7 cellular contexts compared by ENCODE assay signal in the genomic region with DNA sequence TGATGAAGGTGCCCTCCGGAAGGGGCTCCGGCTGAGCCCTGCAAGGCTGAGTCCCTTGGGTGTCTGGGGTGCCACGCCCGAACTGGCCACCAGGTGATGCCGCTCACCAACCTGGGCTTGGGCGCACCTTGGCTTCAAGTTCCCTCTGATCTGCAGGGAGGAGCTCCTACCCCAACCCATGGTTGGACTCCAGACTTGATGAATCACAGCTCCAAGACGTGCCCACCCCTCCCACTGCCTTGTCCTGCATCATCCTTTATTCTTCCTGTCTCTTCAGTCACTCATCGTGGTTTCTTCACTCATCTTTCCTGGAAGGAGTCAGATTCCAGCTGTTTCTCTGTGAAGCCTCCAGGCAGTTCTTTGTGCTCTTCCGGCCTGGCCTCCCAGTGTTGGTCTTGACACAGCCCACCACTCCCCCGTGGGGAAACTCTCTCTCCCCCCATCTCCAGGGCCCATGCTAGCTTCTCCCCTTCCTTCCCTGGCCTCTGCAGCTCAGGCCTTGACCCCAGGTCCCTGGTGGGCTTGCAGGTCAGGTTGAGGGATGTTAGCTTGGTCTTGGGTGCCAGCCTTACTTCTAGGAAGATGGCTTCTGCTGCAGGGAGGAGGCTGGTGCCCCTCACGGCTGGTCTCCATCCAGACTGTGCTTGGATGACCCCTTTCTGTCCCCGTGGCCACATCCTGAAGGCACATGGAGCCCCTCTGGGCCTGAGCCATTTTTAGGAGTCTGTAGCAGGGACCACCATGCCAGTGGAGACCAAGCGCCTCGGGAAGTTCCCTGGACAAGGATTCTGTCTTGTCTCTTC. TPM values are rescaled to one million over a fixed set of nuclear protein-coding genes. Genes with fewer than 3 reads are reported as not detected.
DNase-seq lines count a peak whose midpoint lies in the region; ATAC-seq and TF ChIP-seq lines count a peak whose summit lies in the region.

No MANE protein-coding gene starts in this region.

- no CpG with 5 or more reads among the region's 14 CpGs for WGBS in mesendoderm (ENCODE audit: extremely low coverage, insufficient coverage, low lambda C conversion rate)
- WGBS in stomach, 5 donors, result 44 to 69% (median 55%) methylated on average over 14 of the region's 14 CpGs

- TF ChIP-seq CTCF in GM06990 (IDR thresholded peaks at IDR 0.05; ENCODE audit: insufficient read depth, low read length, poor library complexity, severe bottlenecking) (peak; percentile 99), chondrocyte (IDR thresholded peaks at IDR 0.05) (peak; percentile 83), stomach (IDR thresholded peaks at IDR 0.05) (peak in 5 of 7 experiments; percentile 68 to 82 (median 73))

- no peaks in the 10 kb centered on the region for H3K4me1 ChIP-seq in mesendoderm (ENCODE audit: control insufficient read depth, low read depth, low read length)
- H3K4me1 ChIP-seq in stomach, result peaks cover 0 to 26% (median 5%) of the 10 kb centered on the region in 4 donors

- H3K4ac ChIP-seq in mesendoderm (ENCODE audit: low read depth, low read length), result no peak overlapping the region

- H3K4me1 Mint-ChIP-seq in chondrocyte (ENCODE audit: low read depth), result peaks cover 12% of the 10 kb centered on the region

- TF ChIP-seq EP300 in stomach (IDR thresholded peaks at IDR 0.05), result no peak

- peaks cover 2% of the 10 kb centered on the region for H3K36me3 Mint-ChIP-seq in chondrocyte (ENCODE audit: low read depth)

- no peak overlapping the region for H3K27ac Mint-ChIP-seq in chondrocyte (ENCODE audit: unreplicated experiment)

- H3K9ac ChIP-seq in mesendoderm (ENCODE audit: low read length), result no peak overlapping the region

- H3K27me3 ChIP-seq in GM06990 (replicated peaks; ENCODE audit: control insufficient read depth, insufficient read depth, low read length) (no peaks in the 10 kb centered on the region; the same call in none of the 2 replicates), mesendoderm (ENCODE audit: insufficient read depth, low read length, poor library complexity) (no peaks in the 10 kb centered on the region), stomach (peaks cover 0 to 14% (median 0%) of the 10 kb centered on the region in 3 donors)

- no peak overlapping the region for H3K4me3 ChIP-seq in GM06990 (replicated peaks; ENCODE audit: low read depth, low read length)
- H3K4me3 ChIP-seq in mesendoderm (ENCODE audit: low read length), result no peak overlapping the region
- no peak overlapping the region for H3K4me3 ChIP-seq in stomach

- H3K36me3 ChIP-seq in GM06990 (ENCODE audit: control insufficient read depth, insufficient read depth, low read length) (no peaks in the 10 kb centered on the region), mesendoderm (ENCODE audit: control insufficient read depth, insufficient read depth, low read length) (no peaks in the 10 kb centered on the region), stomach (no peaks in the 10 kb centered on the region)

- peaks cover 0 to 21% (median 6%) of the 10 kb centered on the region in 4 donors for H3K9me3 ChIP-seq in stomach

- H3K27ac ChIP-seq in mesendoderm (ENCODE audit: low read depth, low read length), result no peak overlapping the region
- no peak overlapping the region for H3K27ac ChIP-seq in stomach

- peaks cover 6% of the 10 kb centered on the region for H3K27me3 Mint-ChIP-seq in chondrocyte (ENCODE audit: low read depth)

- peaks cover 7% of the 10 kb centered on the region for H3K9me3 Mint-ChIP-seq in chondrocyte (ENCODE audit: low read depth)

- H3K79me2 ChIP-seq in mesendoderm (ENCODE audit: control insufficient read depth, insufficient read depth, low read length), result no peaks in the 10 kb centered on the region

- H3K23ac ChIP-seq in mesendoderm (ENCODE audit: low read length), result no peak overlapping the region

- no peak overlapping the region for H4K8ac ChIP-seq in mesendoderm (ENCODE audit: low read depth, low read length)

- no peak overlapping the region for H3K4me2 ChIP-seq in mesendoderm (ENCODE audit: low read length)

- no peak for TF ChIP-seq POLR2A in stomach (IDR thresholded peaks at IDR 0.05)

- no peak for ATAC-seq in HG02970 (IDR thresholded peaks at IDR 0.05; ENCODE audit: low FRiP score, unreplicated experiment)

- H3K56ac ChIP-seq in mesendoderm (ENCODE audit: low read length), result no peak overlapping the region

- no peak overlapping the region for H2BK5ac ChIP-seq in mesendoderm (ENCODE audit: low read length)

- no peak overlapping the region for H2BK15ac ChIP-seq in mesendoderm (replicated peaks; ENCODE audit: low read depth)

- DNase-seq in GM06990 (ENCODE audit: extremely low read depth, insufficient read length) (peak; percentile 70), NCI-H1105 treated with DMSO at 0.1 percent for 48 hours (lab: John Stamatoyannopoulos, UW) (peak; percentile 36), chondrocyte (ENCODE audit: low spot score) (no peak), mesendoderm (peak; percentile 85), stomach (peak; percentile 68)
- peak; percentile 53 for DNase-seq in activated CD4-positive, CD25-positive, alpha-beta regulatory T cell treated with anti-CD3 and anti-CD28 coated beads, Interleukin-2, amount 50 U/mL, for 16 hours (ENCODE audit: low read depth, low spot score)

- no peak overlapping the region for H2AK5ac ChIP-seq in mesendoderm (ENCODE audit: low read length)

- H2BK120ac ChIP-seq in mesendoderm (ENCODE audit: low read depth, low read length), result no peak overlapping the region

- no peak overlapping the region for H3K18ac ChIP-seq in mesendoderm (ENCODE audit: low read length)

- intact Hi-C loops in stomach (cut with DNase I; ENCODE audit: low total_unique reads), result no loop called here

- H4K5ac ChIP-seq in mesendoderm (ENCODE audit: low read length), result no peak overlapping the region

- H3K79me1 ChIP-seq in mesendoderm (ENCODE audit: low read length), result no peaks in the 10 kb centered on the region

- H3K4me3 Mint-ChIP-seq in chondrocyte (ENCODE audit: unreplicated experiment), result no peak overlapping the region

RNA-seq across cellular contexts. Expression of gene ZBP1, which starts 2.6 kb away (rescaled TPM):
- total RNA-seq in chondrocyte (not detected in 3 replicates), stomach (not detected)
- polyA plus RNA-seq in mesendoderm (2013, experiment 1 of 2), result not detected
- not detected for polyA plus RNA-seq in mesendoderm (2013, experiment 2 of 2)
- under 1 TPM in 2 of 3 donors, not detected in 1; 0.37 to 0.60 TPM for polyA plus RNA-seq in stomach
